ENCODE assay signal across 1 cellular context in genomic region chr9:20524776-20525175, GRCh38.
TF ChIP-seq lines count a peak whose summit lies in the region.

No MANE protein-coding gene starts in this region.

TF ChIP-seq in HepG2, 621 proteins besides CTCF, POLR2A, EP300 and RAD21:
- TF ChIP-seq STAG1 (CRISPR knock-in tag; IDR thresholded peaks at IDR 0.05) (0 out of 2 replicates have a peak, but pooled peaks have one; percentile 8), SP140L (CRISPR knock-in tag; IDR thresholded peaks at IDR 0.05; ENCODE audit: borderline replicate concordance) (no peak)
